Comparison of ENCODE assay signal across 9 cellular contexts in the genomic region with DNA sequence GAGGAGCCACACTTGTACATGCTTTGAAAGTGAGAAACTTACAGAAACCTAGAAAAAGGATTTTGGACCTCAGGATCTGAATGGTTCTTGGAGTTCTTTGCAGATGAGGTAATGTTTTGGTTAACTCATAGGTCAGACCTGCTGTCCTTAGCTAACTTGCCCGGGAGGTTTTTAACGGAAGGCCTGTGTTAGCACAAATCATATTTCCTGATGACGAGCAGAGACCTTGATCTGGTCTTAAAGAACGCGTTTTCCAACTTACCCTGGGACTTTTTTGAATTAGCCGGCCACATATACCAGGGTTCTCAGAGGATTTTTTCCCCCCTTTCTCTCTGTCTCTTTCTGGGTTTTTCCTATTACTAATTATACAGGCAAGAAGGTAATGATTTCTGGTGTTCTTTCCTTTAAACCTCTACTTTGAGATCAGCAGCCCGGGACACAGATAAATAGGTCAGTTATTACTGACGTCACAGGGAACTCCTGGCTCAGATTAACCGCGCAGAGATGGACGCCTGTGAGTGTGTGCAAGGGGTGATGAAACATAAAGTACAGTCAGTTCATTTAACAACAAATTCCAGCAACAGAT.
DNase-seq lines count a peak whose midpoint lies in the region; FAIRE-seq and TF ChIP-seq lines count a peak whose summit lies in the region.
"Had no signal": no experiment of that assay in that cellular context is flagged by ENCODE, and none has a peak within 500 bp of the region (broad histone marks: within the 10 kb centered on the region; RNA-seq: fewer than 3 reads in every experiment).

No MANE protein-coding gene starts in this region.

- peaks cover 10% of the 10 kb centered on the region for H3K27me3 Mint-ChIP-seq in progenitor cell of endocrine pancreas

- peak overlapping the region; percentile 87 for H3K27ac Mint-ChIP-seq in progenitor cell of endocrine pancreas

- H3K4me2 ChIP-seq in fibroblast of lung (ENCODE audit: extremely low read depth, insufficient read depth, low read length) = peak overlapping the region; percentile 75

- no peaks in the 10 kb centered on the region for H3K79me2 ChIP-seq in fibroblast of lung (ENCODE audit: control insufficient read depth, insufficient read depth, low read length)

- H3K9ac ChIP-seq in fibroblast of lung (ENCODE audit: insufficient read depth, low read length) = peak overlapping the region; percentile 55

- H3K4me3 Mint-ChIP-seq in progenitor cell of endocrine pancreas (ENCODE audit: low read depth) = peak overlapping the region; percentile 44

- no peaks in the 10 kb centered on the region for H3K36me3 ChIP-seq in fibroblast of lung (ENCODE audit: control insufficient read depth, insufficient read depth, low read length)

- H3K4me1 Mint-ChIP-seq in progenitor cell of endocrine pancreas (ENCODE audit: low read depth) = peaks cover 24% of the 10 kb centered on the region

- H3K27ac ChIP-seq in fibroblast of lung (ENCODE audit: insufficient read depth, low read length) = peak overlapping the region; percentile 94

- TF ChIP-seq CTCF in fibroblast of lung (conservative IDR thresholded peaks at IDR 0.05 in 1 of 2, IDR thresholded peaks at IDR 0.05 in 1 of 2; ENCODE audit: low read depth in 1 of 2, low read length in 2 of 2) (no peak), progenitor cell of endocrine pancreas (IDR thresholded peaks at IDR 0.05; ENCODE audit: unreplicated experiment) (no peak)

- H3K4me1 ChIP-seq in fibroblast of lung (ENCODE audit: control insufficient read depth, extremely low read depth, insufficient read depth, low read length) = peaks cover 19% of the 10 kb centered on the region

- no peaks in the 10 kb centered on the region for H3K9me3 ChIP-seq in fibroblast of lung (ENCODE audit: control insufficient read depth, insufficient read depth, low read depth, low read length)

- peak; percentile 94 for FAIRE-seq in RCC 7860 (lab: Jason Lieb, UNC)
- FAIRE-seq: frontal cortex had no signal

- no peaks in the 10 kb centered on the region for H4K20me1 ChIP-seq in fibroblast of lung (ENCODE audit: control insufficient read depth, extremely low read depth, insufficient read depth, low read length)

- H3K4me3 ChIP-seq in fibroblast of lung (replicated peaks in 1 of 4; ENCODE audit: control extremely low read depth in 1 of 4, insufficient read depth in 1 of 4, low read depth in 3 of 4, low read length in 4 of 4) = peak overlapping the region in 1 of 4 experiments; percentile 6

- H2AFZ ChIP-seq in fibroblast of lung (ENCODE audit: low read length) = no peak overlapping the region

- peak; percentile 97 for DNase-seq in EL
- peak; percentile 95 for DNase-seq in RCC 7860 (ENCODE audit: low spot score)
- DNase-seq in fibroblast of lung (ENCODE audit: low read depth in 2 of 2) = peak; percentile 88 to 98
- DNase-seq in progenitor cell of endocrine pancreas (ENCODE audit: low spot score, unreplicated experiment) = no peak
- DNase-seq in amygdala (lab: John Stamatoyannopoulos, UW) = no peak
- DNase-seq in COLO668 (lab: John Stamatoyannopoulos, UW; ENCODE audit: unreplicated experiment) = no peak
- DNase-seq in ecto neural progenitor cell (ENCODE audit: low spot score) = no peak
- DNase-seq in NCI-H2171 (lab: John Stamatoyannopoulos, UW) = no peak

- peaks cover 3% of the 10 kb centered on the region for H3K9me3 Mint-ChIP-seq in progenitor cell of endocrine pancreas (ENCODE audit: low read depth)

- H3K36me3 Mint-ChIP-seq in progenitor cell of endocrine pancreas (ENCODE audit: insufficient read depth) = no peaks in the 10 kb centered on the region

- H3K27me3 ChIP-seq in fibroblast of lung (ENCODE audit: control insufficient read depth, insufficient read depth, low read length) = no peaks in the 10 kb centered on the region

Comparison
In these comparisons a context has a peak if more than half of its experiments do, and no peak if none do; other contexts are left out.
1. DNase-seq: peak in EL (single experiment), RCC 7860 (single experiment) and fibroblast of lung (2 of 2); none in progenitor cell of endocrine pancreas (single experiment), amygdala (0 of 56), COLO668 (single experiment), ecto neural progenitor cell (single experiment) and NCI-H2171 (single experiment).